In genomic region chr22:19889951-19890350, GRCh38 we compare ENCODE assay signal across 14 cellular contexts. TPM values are rescaled to one million over a fixed set of nuclear protein-coding genes. Genes with fewer than 3 reads are reported as not detected.
DNase-seq lines count a peak whose midpoint lies in the region; ATAC-seq, FAIRE-seq and TF ChIP-seq lines count a peak whose summit lies in the region.
"Had no signal": no experiment of that assay in that cellular context is flagged by ENCODE, and none has a peak within 500 bp of the region (broad histone marks: within the 10 kb centered on the region; RNA-seq: fewer than 3 reads in every experiment).

No MANE protein-coding gene starts in this region.

- no peak for FAIRE-seq in kidney (lab: Jason Lieb, UNC)
- no peak for FAIRE-seq in GM12891 (lab: Jason Lieb, UNC)
- FAIRE-seq: small intestine had no signal

- no peaks in the 10 kb centered on the region for H3K27me3 ChIP-seq in thymus (ENCODE audit: control insufficient read depth, insufficient read depth)
- H3K27me3 ChIP-seq: uterus had no signal

- H3K36me3 ChIP-seq in kidney (ENCODE audit: control insufficient read depth in 1 of 2, insufficient read depth in 2 of 2, low read length in 2 of 2) = peaks cover 4 to 8% of the 10 kb centered on the region in 2 donors
- no peaks in the 10 kb centered on the region for H3K36me3 ChIP-seq in thymus (ENCODE audit: control insufficient read depth, insufficient read depth)
- H3K36me3 ChIP-seq: uterus had no signal

- no peak for TF ChIP-seq CTCF in kidney (IDR thresholded peaks at IDR 0.05; ENCODE audit: borderline replicate concordance, extremely low read depth, insufficient read depth)

- no peak overlapping the region for H3K27ac ChIP-seq in kidney (ENCODE audit: low read depth in 2 of 2, low read length in 2 of 2)
- H3K27ac ChIP-seq in thymus (ENCODE audit: low read depth) = peak overlapping the region; percentile 100
- H3K27ac ChIP-seq: uterus had no signal

- ATAC-seq in Right ventricle myocardium superior (ENCODE audit: poor library complexity) = no peak
- ATAC-seq in GM18498 (IDR thresholded peaks at IDR 0.05; ENCODE audit: unreplicated experiment) = no peak

- 91% methylated on average over 9 of the region's 9 CpGs for WGBS in thymus

- no peak for TF ChIP-seq POLR2A in GM12891 (IDR thresholded peaks at IDR 0.05; ENCODE audit: low read depth, low read length)

- H3K4me3 ChIP-seq in kidney (ENCODE audit: low read length in 2 of 2) (no peak overlapping the region), thymus (ENCODE audit: low read length) (no peak overlapping the region)
- H3K4me3 ChIP-seq: uterus had no signal

- CTCF ChIA-PET in activated CD4-positive, alpha-beta memory T cell treated with anti-CD3 and anti-CD28 coated beads, Interleukin-2, amount 10 ng/mL, durations not matched to agents 7 days and 5 days (lab: Charles Lee) = interaction anchor here (1.5 kb wide), 1 partner anchor 160 kb away, joined by 3 read pairs; no protein-coding TSS in a partner anchor

- H3K9me3 Mint-ChIP-seq in activated CD4-positive, alpha-beta memory T cell treated with anti-CD3 and anti-CD28 coated beads, Interleukin-2, amount 10 ng/mL, durations not matched to agents 7 days and 5 days = no peaks in the 10 kb centered on the region
- H3K9me3 Mint-ChIP-seq: activated B cell treated with CpG ODN at 0.5 μM for 24 hours had no signal

- H3K4me1 ChIP-seq in kidney (ENCODE audit: control insufficient read depth in 1 of 2, insufficient read depth in 1 of 2, low read depth in 1 of 2, low read length in 2 of 2) (peaks cover 0 to 6% of the 10 kb centered on the region in 2 donors), thymus (ENCODE audit: control insufficient read depth, insufficient read depth, low read length) (peaks cover 77% of the 10 kb centered on the region)

- H3K36me3 Mint-ChIP-seq in activated CD4-positive, alpha-beta memory T cell treated with anti-CD3 and anti-CD28 coated beads, Interleukin-2, amount 10 ng/mL, durations not matched to agents 7 days and 5 days (ENCODE audit: low read depth) = no peaks in the 10 kb centered on the region

- no peak overlapping the region for H3K9ac ChIP-seq in kidney (ENCODE audit: low read length in 2 of 2)

- H3K27me3 Mint-ChIP-seq in activated CD4-positive, alpha-beta memory T cell treated with anti-CD3 and anti-CD28 coated beads, Interleukin-2, amount 10 ng/mL, durations not matched to agents 7 days and 5 days = no peaks in the 10 kb centered on the region
- H3K27me3 Mint-ChIP-seq: activated B cell treated with CpG ODN at 0.5 μM for 24 hours had no signal

- DNase-seq in Right ventricle myocardium superior = peak; percentile 37
- DNase-seq in cardiac septum (ENCODE audit: low spot score) = no peak
- no peak for DNase-seq in activated CD4-positive, alpha-beta memory T cell treated with anti-CD3 and anti-CD28 coated beads, Interleukin-2, amount 10 ng/mL, durations not matched to agents 7 days and 5 days
- DNase-seq in kidney = peak; percentile 39
- DNase-seq in GM12891 (ENCODE audit: insufficient read length, low spot score) = no peak
- DNase-seq in CD1c-positive myeloid dendritic cell (ENCODE audit: extremely low spot score) = no peak
- DNase-seq: activated B cell treated with CpG ODN at 0.5 μM for 24 hours; effector memory CD4-positive, alpha-beta T cell; HCEC 1CT; NCI-H526; small intestine; uterus had no signal

- peak overlapping the region; percentile 49 for H3K27ac Mint-ChIP-seq in activated CD4-positive, alpha-beta memory T cell treated with anti-CD3 and anti-CD28 coated beads, Interleukin-2, amount 10 ng/mL, durations not matched to agents 7 days and 5 days
- H3K27ac Mint-ChIP-seq: activated B cell treated with CpG ODN at 0.5 μM for 24 hours had no signal

- H3K4me1 Mint-ChIP-seq in activated CD4-positive, alpha-beta memory T cell treated with anti-CD3 and anti-CD28 coated beads, Interleukin-2, amount 10 ng/mL, durations not matched to agents 7 days and 5 days = peaks cover 40% of the 10 kb centered on the region

- POLR2A ChIA-PET in activated CD4-positive, alpha-beta memory T cell treated with anti-CD3 and anti-CD28 coated beads, Interleukin-2, amount 10 ng/mL, durations not matched to agents 7 days and 5 days (lab: Charles Lee) = interaction anchor here (1.5 to 3.1 kb wide), 3 partner anchors 35 to 52 kb away, joined by 5 to 45 read pairs (median 9); partner anchors contain the start of genes COMT, GNB1L, RTL10 and TXNRD2

- intact Hi-C loops in Right ventricle myocardium superior (cut with DNase I) (no loop called here), cardiac septum (cut with DNase I) (no loop called here), kidney (cut with DNase I) (no loop called here)

- H3K9me3 ChIP-seq in kidney (ENCODE audit: control insufficient read depth in 1 of 2, low read length in 2 of 2) (no peaks in the 10 kb centered on the region), thymus (ENCODE audit: control insufficient read depth) (no peaks in the 10 kb centered on the region)
- H3K9me3 ChIP-seq: uterus had no signal

- no peak overlapping the region for H3K4me3 Mint-ChIP-seq in activated CD4-positive, alpha-beta memory T cell treated with anti-CD3 and anti-CD28 coated beads, Interleukin-2, amount 10 ng/mL, durations not matched to agents 7 days and 5 days
- H3K4me3 Mint-ChIP-seq: activated B cell treated with CpG ODN at 0.5 μM for 24 hours had no signal

TF ChIP-seq in GM12891, 5 proteins besides CTCF, POLR2A, EP300 and RAD21:
- no peak for TF ChIP-seq SPI1 (IDR thresholded peaks at IDR 0.05; ENCODE audit: low read depth, low read length)
- TF ChIP-seq POLR2AphosphoS5 (IDR thresholded peaks at IDR 0.05; ENCODE audit: low read depth, low read length) = no peak
- TF ChIP-seq POU2F2 (IDR thresholded peaks at IDR 0.05; ENCODE audit: low read depth, low read length) = no peak
- no peak for TF ChIP-seq PAX5 (IDR thresholded peaks at IDR 0.05; ENCODE audit: insufficient read depth, low read length, severe bottlenecking)
- no peak for TF ChIP-seq TAF1 (IDR thresholded peaks at IDR 0.05; ENCODE audit: low read depth, low read length)

RNA-seq across cellular contexts. Expression of gene GNB1L, which starts 35.3 kb away (rescaled TPM):
- total RNA-seq in Right ventricle myocardium superior (2.5 TPM), cardiac septum (2.0 TPM), kidney (4.4 TPM)
- total RNA-seq in activated CD4-positive, alpha-beta memory T cell treated with anti-CD3 and anti-CD28 coated beads, Interleukin-2, amount 10 ng/mL, durations not matched to agents 7 days and 5 days = 1 to 10 TPM; 7.4 to 8.7 TPM
- polyA plus RNA-seq in kidney (ENCODE audit: insufficient read depth, low read depth, low replicate concordance) (4.0 TPM), thymus (11.2 TPM)
- polyA plus RNA-seq in GM12891 (2012; ENCODE audit: low read depth, missing spikeins) = 3.5 TPM

RNA-seq across cellular contexts. Expression of gene RTL10, which starts 35.3 kb away (rescaled TPM):
- 6.2 TPM for total RNA-seq in Right ventricle myocardium superior
- total RNA-seq in cardiac septum = 6.3 TPM
- 10 to 100 TPM; 13.3 to 13.5 TPM for total RNA-seq in activated CD4-positive, alpha-beta memory T cell treated with anti-CD3 and anti-CD28 coated beads, Interleukin-2, amount 10 ng/mL, durations not matched to agents 7 days and 5 days
- 16.7 TPM for total RNA-seq in kidney
- polyA plus RNA-seq in kidney (ENCODE audit: insufficient read depth, low read depth, low replicate concordance) = 8.8 TPM
- 20.8 TPM for polyA plus RNA-seq in thymus
- 5.7 TPM for polyA plus RNA-seq in GM12891 (2012; ENCODE audit: low read depth, missing spikeins)

RNA-seq across cellular contexts. Expression of gene COMT, which starts 51.6 kb away (rescaled TPM):
- total RNA-seq in Right ventricle myocardium superior (75.3 TPM), cardiac septum (97.1 TPM), kidney (118 TPM)
- total RNA-seq in activated CD4-positive, alpha-beta memory T cell treated with anti-CD3 and anti-CD28 coated beads, Interleukin-2, amount 10 ng/mL, durations not matched to agents 7 days and 5 days = 10 to 100 TPM; 78.7 to 79.3 TPM
- polyA plus RNA-seq in kidney (ENCODE audit: insufficient read depth, low read depth, low replicate concordance) (244 TPM), thymus (74.5 TPM)
- 69.5 TPM for polyA plus RNA-seq in GM12891 (2012; ENCODE audit: low read depth, missing spikeins)

RNA-seq across cellular contexts. Expression of gene TXNRD2, which starts 51.7 kb away (rescaled TPM):
- 40.4 TPM for total RNA-seq in Right ventricle myocardium superior
- 33.3 TPM for total RNA-seq in cardiac septum
- 10 to 100 TPM; 18.9 to 19.1 TPM for total RNA-seq in activated CD4-positive, alpha-beta memory T cell treated with anti-CD3 and anti-CD28 coated beads, Interleukin-2, amount 10 ng/mL, durations not matched to agents 7 days and 5 days
- total RNA-seq in kidney = 28.6 TPM
- 50.6 TPM for polyA plus RNA-seq in kidney (ENCODE audit: insufficient read depth, low read depth, low replicate concordance)
- 24.2 TPM for polyA plus RNA-seq in thymus
- polyA plus RNA-seq in GM12891 (2012; ENCODE audit: low read depth, missing spikeins) = 13.3 TPM

Comparison
In these comparisons a context has a peak if more than half of its experiments do, and no peak if none do; other contexts are left out.
1. DNase-seq: peak in Right ventricle myocardium superior (single experiment) and kidney (single experiment); none in cardiac septum (single experiment), activated CD4-positive, alpha-beta memory T cell treated with anti-CD3 and anti-CD28 coated beads, Interleukin-2, amount 10 ng/mL, durations not matched to agents 7 days and 5 days (single experiment), GM12891 (single experiment) and CD1c-positive myeloid dendritic cell (single experiment).